In the genomic region with DNA sequence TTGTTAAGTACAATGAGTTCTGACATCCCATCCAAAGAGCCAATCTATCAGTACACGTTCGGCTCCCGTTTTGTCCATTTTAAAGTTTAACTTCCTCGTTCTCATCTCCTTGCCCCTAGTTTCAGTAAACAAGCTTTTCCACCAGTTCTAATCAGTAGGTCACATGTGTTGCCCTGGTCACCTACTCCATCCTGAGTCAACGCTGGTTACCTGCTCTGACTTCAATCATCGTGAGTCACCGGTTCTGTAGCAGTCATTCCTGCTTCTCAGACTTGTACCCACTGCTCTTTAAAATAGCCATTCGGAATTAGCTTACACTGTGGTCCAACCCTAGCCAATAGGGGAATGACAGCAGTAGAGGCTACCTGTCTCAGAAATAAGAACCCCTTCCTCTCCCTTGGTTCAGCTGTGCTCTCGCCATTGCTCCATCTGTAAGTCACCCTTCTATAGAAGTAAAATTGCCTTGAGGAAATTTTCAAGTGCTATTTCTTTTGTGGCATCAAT, we compare ENCODE assay signal across 1 cellular context.
TF ChIP-seq lines count a peak whose summit lies in the region.

No MANE protein-coding gene starts in this region.

TF ChIP-seq in HepG2, 621 proteins besides CTCF, POLR2A, EP300 and RAD21 (continued from another document and continues in another):
- TF ChIP-seq ZNF44 (CRISPR knock-in tag; IDR thresholded peaks at IDR 0.05) (0 out of 2 replicates have a peak, but pooled peaks have one; percentile 60), MXD4 (CRISPR knock-in tag; IDR thresholded peaks at IDR 0.05) (peak; percentile 57), PHF8 (CRISPR knock-in tag; IDR thresholded peaks at IDR 0.05) (no peak), ZNF101 (CRISPR knock-in tag; IDR thresholded peaks at IDR 0.05; ENCODE audit: borderline replicate concordance, low read depth) (0 out of 2 replicates have a peak, but pooled peaks have one; percentile 63), RFX5 (IDR thresholded peaks at IDR 0.05; ENCODE audit: low read depth, low read length) (no peak), EZH2 (conservative IDR thresholded peaks at IDR 0.05; ENCODE audit: low read depth, low read length) (no peak), HHEX (CRISPR knock-in tag; IDR thresholded peaks at IDR 0.05) (no peak), SKI (IDR thresholded peaks at IDR 0.05; ENCODE audit: partially characterized antibody) (peak; percentile 32), ZNF274 (CRISPR knock-in tag; IDR thresholded peaks at IDR 0.05) (no peak), MEF2D (CRISPR knock-in tag; IDR thresholded peaks at IDR 0.05) (no peak), TMF1 (CRISPR knock-in tag; IDR thresholded peaks at IDR 0.05; ENCODE audit: low read depth) (0 out of 2 replicates have a peak, but pooled peaks have one; percentile 14), ZNF672 (CRISPR knock-in tag; IDR thresholded peaks at IDR 0.05) (no peak), PRPF4 (IDR thresholded peaks at IDR 0.05; ENCODE audit: low read depth, low read length, poor library complexity, severe bottlenecking) (no peak), ZNF562 (CRISPR knock-in tag; IDR thresholded peaks at IDR 0.05; ENCODE audit: borderline replicate concordance) (no peak), RXRA (CRISPR knock-in tag; IDR thresholded peaks at IDR 0.05) (peak; percentile 59; the same call in 1 of the 2 replicates), ZNF598 (CRISPR knock-in tag; IDR thresholded peaks at IDR 0.05; ENCODE audit: borderline replicate concordance) (no peak), ZNF709 (CRISPR knock-in tag; IDR thresholded peaks at IDR 0.05) (0 out of 2 replicates have a peak, but pooled peaks have one; percentile 22), ZNF547 (CRISPR knock-in tag; IDR thresholded peaks at IDR 0.05) (no peak), ZFY (CRISPR knock-in tag; IDR thresholded peaks at IDR 0.05) (peak; percentile 36), ATRX (CRISPR knock-in tag; IDR thresholded peaks at IDR 0.05; ENCODE audit: borderline replicate concordance) (no peak), RBFOX2 (IDR thresholded peaks at IDR 0.05; ENCODE audit: low read depth, low read length) (0 out of 2 replicates have a peak, but pooled peaks have one; percentile 42), GTF2F1 (IDR thresholded peaks at IDR 0.05; ENCODE audit: low read length) (0 out of 2 replicates have a peak, but pooled peaks have one; percentile 72)
- TF ChIP-seq, protein P1, sequence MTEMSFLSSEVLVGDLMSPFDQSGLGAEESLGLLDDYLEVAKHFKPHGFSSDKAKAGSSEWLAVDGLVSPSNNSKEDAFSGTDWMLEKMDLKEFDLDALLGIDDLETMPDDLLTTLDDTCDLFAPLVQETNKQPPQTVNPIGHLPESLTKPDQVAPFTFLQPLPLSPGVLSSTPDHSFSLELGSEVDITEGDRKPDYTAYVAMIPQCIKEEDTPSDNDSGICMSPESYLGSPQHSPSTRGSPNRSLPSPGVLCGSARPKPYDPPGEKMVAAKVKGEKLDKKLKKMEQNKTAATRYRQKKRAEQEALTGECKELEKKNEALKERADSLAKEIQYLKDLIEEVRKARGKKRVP (CRISPR knock-in tag; IDR thresholded peaks at IDR 0.05): peak in 1 of 2 experiments; percentile 66; a peak in 2 of 4 replicates
- TF ChIP-seq, protein P2, sequence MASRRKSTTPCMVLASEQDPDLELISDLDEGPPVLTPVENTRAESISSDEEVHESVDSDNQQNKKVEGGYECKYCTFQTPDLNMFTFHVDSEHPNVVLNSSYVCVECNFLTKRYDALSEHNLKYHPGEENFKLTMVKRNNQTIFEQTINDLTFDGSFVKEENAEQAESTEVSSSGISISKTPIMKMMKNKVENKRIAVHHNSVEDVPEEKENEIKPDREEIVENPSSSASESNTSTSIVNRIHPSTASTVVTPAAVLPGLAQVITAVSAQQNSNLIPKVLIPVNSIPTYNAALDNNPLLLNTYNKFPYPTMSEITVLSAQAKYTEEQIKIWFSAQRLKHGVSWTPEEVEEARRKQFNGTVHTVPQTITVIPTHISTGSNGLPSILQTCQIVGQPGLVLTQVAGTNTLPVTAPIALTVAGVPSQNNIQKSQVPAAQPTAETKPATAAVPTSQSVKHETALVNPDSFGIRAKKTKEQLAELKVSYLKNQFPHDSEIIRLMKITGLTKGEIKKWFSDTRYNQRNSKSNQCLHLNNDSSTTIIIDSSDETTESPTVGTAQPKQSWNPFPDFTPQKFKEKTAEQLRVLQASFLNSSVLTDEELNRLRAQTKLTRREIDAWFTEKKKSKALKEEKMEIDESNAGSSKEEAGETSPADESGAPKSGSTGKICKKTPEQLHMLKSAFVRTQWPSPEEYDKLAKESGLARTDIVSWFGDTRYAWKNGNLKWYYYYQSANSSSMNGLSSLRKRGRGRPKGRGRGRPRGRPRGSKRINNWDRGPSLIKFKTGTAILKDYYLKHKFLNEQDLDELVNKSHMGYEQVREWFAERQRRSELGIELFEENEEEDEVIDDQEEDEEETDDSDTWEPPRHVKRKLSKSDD (CRISPR knock-in tag; IDR thresholded peaks at IDR 0.05; ENCODE audit: low read depth): peak; percentile 59; the same call in 1 of the 2 replicates
- TF ChIP-seq, protein P3, sequence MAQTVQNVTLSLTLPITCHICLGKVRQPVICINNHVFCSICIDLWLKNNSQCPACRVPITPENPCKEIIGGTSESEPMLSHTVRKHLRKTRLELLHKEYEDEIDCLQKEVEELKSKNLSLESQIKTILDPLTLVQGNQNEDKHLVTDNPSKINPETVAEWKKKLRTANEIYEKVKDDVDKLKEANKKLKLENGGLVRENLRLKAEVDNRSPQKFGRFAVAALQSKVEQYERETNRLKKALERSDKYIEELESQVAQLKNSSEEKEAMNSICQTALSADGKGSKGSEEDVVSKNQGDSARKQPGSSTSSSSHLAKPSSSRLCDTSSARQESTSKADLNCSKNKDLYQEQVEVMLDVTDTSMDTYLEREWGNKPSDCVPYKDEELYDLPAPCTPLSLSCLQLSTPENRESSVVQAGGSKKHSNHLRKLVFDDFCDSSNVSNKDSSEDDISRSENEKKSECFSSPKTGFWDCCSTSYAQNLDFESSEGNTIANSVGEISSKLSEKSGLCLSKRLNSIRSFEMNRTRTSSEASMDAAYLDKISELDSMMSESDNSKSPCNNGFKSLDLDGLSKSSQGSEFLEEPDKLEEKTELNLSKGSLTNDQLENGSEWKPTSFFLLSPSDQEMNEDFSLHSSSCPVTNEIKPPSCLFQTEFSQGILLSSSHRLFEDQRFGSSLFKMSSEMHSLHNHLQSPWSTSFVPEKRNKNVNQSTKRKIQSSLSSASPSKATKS (CRISPR knock-in tag; IDR thresholded peaks at IDR 0.05): no peak
- TF ChIP-seq, protein P4, sequence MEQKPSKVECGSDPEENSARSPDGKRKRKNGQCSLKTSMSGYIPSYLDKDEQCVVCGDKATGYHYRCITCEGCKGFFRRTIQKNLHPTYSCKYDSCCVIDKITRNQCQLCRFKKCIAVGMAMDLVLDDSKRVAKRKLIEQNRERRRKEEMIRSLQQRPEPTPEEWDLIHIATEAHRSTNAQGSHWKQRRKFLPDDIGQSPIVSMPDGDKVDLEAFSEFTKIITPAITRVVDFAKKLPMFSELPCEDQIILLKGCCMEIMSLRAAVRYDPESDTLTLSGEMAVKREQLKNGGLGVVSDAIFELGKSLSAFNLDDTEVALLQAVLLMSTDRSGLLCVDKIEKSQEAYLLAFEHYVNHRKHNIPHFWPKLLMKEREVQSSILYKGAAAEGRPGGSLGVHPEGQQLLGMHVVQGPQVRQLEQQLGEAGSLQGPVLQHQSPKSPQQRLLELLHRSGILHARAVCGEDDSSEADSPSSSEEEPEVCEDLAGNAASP (CRISPR knock-in tag; IDR thresholded peaks at IDR 0.05; ENCODE audit: borderline replicate concordance): peak; percentile 82; the same call in 1 of the 2 replicates
- TF ChIP-seq, protein P5, sequence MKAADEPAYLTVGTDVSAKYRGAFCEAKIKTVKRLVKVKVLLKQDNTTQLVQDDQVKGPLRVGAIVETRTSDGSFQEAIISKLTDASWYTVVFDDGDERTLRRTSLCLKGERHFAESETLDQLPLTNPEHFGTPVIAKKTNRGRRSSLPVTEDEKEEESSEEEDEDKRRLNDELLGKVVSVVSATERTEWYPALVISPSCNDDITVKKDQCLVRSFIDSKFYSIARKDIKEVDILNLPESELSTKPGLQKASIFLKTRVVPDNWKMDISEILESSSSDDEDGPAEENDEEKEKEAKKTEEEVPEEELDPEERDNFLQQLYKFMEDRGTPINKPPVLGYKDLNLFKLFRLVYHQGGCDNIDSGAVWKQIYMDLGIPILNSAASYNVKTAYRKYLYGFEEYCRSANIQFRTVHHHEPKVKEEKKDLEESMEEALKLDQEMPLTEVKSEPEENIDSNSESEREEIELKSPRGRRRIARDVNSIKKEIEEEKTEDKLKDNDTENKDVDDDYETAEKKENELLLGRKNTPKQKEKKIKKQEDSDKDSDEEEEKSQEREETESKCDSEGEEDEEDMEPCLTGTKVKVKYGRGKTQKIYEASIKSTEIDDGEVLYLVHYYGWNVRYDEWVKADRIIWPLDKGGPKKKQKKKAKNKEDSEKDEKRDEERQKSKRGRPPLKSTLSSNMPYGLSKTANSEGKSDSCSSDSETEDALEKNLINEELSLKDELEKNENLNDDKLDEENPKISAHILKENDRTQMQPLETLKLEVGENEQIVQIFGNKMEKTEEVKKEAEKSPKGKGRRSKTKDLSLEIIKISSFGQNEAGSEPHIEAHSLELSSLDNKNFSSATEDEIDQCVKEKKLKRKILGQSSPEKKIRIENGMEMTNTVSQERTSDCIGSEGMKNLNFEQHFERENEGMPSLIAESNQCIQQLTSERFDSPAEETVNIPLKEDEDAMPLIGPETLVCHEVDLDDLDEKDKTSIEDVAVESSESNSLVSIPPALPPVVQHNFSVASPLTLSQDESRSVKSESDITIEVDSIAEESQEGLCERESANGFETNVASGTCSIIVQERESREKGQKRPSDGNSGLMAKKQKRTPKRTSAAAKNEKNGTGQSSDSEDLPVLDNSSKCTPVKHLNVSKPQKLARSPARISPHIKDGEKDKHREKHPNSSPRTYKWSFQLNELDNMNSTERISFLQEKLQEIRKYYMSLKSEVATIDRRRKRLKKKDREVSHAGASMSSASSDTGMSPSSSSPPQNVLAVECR (CRISPR knock-in tag; IDR thresholded peaks at IDR 0.05; ENCODE audit: borderline replicate concordance): peak; percentile 61; the same call in 1 of the 2 replicates
- TF ChIP-seq, protein P6, sequence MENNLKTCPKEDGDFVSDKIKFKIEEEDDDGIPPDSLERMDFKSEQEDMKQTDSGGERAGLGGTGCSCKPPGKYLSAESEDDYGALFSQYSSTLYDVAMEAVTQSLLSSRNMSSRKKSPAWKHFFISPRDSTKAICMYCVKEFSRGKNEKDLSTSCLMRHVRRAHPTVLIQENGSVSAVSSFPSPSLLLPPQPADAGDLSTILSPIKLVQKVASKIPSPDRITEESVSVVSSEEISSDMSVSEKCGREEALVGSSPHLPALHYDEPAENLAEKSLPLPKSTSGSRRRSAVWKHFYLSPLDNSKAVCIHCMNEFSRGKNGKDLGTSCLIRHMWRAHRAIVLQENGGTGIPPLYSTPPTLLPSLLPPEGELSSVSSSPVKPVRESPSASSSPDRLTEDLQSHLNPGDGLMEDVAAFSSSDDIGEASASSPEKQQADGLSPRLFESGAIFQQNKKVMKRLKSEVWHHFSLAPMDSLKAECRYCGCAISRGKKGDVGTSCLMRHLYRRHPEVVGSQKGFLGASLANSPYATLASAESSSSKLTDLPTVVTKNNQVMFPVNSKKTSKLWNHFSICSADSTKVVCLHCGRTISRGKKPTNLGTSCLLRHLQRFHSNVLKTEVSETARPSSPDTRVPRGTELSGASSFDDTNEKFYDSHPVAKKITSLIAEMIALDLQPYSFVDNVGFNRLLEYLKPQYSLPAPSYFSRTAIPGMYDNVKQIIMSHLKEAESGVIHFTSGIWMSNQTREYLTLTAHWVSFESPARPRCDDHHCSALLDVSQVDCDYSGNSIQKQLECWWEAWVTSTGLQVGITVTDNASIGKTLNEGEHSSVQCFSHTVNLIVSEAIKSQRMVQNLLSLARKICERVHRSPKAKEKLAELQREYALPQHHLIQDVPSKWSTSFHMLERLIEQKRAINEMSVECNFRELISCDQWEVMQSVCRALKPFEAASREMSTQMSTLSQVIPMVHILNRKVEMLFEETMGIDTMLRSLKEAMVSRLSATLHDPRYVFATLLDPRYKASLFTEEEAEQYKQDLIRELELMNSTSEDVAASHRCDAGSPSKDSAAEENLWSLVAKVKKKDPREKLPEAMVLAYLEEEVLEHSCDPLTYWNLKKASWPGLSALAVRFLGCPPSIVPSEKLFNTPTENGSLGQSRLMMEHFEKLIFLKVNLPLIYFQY (CRISPR knock-in tag; IDR thresholded peaks at IDR 0.05; ENCODE audit: borderline replicate concordance): peak; percentile 63; the same call in 1 of the 2 replicates
- TF ChIP-seq, protein P7, sequence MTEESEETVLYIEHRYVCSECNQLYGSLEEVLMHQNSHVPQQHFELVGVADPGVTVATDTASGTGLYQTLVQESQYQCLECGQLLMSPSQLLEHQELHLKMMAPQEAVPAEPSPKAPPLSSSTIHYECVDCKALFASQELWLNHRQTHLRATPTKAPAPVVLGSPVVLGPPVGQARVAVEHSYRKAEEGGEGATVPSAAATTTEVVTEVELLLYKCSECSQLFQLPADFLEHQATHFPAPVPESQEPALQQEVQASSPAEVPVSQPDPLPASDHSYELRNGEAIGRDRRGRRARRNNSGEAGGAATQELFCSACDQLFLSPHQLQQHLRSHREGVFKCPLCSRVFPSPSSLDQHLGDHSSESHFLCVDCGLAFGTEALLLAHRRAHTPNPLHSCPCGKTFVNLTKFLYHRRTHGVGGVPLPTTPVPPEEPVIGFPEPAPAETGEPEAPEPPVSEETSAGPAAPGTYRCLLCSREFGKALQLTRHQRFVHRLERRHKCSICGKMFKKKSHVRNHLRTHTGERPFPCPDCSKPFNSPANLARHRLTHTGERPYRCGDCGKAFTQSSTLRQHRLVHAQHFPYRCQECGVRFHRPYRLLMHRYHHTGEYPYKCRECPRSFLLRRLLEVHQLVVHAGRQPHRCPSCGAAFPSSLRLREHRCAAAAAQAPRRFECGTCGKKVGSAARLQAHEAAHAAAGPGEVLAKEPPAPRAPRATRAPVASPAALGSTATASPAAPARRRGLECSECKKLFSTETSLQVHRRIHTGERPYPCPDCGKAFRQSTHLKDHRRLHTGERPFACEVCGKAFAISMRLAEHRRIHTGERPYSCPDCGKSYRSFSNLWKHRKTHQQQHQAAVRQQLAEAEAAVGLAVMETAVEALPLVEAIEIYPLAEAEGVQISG (CRISPR knock-in tag; IDR thresholded peaks at IDR 0.05): 0 out of 2 replicates have a peak, but pooled peaks have one; percentile 14
- TF ChIP-seq, protein P8, sequence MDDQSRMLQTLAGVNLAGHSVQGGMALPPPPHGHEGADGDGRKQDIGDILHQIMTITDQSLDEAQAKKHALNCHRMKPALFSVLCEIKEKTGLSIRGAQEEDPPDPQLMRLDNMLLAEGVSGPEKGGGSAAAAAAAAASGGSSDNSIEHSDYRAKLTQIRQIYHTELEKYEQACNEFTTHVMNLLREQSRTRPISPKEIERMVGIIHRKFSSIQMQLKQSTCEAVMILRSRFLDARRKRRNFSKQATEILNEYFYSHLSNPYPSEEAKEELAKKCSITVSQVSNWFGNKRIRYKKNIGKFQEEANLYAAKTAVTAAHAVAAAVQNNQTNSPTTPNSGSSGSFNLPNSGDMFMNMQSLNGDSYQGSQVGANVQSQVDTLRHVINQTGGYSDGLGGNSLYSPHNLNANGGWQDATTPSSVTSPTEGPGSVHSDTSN (CRISPR knock-in tag; IDR thresholded peaks at IDR 0.05; ENCODE audit: borderline replicate concordance): no peak
